25 cellular contexts compared by ENCODE assay signal in the genomic region with DNA sequence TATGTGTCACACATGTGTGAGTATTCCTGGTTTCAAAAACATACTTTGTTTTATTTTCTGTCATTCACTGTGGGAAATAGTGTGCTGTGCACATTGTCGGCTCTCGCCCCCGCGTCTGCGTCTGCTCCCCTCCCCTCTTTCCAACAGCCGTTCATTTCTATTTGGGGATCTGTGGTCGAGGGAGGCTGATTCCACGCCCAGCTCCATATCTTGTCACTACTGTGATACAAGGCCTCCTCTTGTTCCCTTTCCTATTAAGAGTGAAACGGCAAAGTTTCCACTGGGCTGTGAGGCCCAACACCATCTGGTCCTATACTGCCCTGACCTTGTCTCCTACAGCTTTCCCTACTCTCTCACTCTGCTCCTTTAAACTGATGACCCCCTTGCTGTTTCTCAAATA.
"Had no signal": no experiment of that assay in that cellular context is flagged by ENCODE, and none has a peak within 500 bp of the region (broad histone marks: within the 10 kb centered on the region; RNA-seq: fewer than 3 reads in every experiment).

No MANE protein-coding gene starts in this region.

- H3K27ac Mint-ChIP-seq: activated CD4-positive, alpha-beta memory T cell treated with anti-CD3 and anti-CD28 coated beads for 36 hours; activated naive CD4-positive, alpha-beta T cell treated with anti-CD3 and anti-CD28 coated beads, Interleukin-2, amount 10 ng/mL, durations not matched to agents 7 days and 5 days; neural progenitor cell; stimulated activated effector memory CD8-positive, alpha-beta T cell treated with anti-CD3 and anti-CD28 coated beads, Interleukin-12 subunit alpha, Interleukin-12 subunit beta, amount 100 ng/mL, for 72 hours; stimulated activated naive CD8-positive, alpha-beta T cell treated with anti-CD3 and anti-CD28 coated beads, Interleukin-15, amount 100 ng/mL, for 72 hours had no signal

- H2AFZ ChIP-seq: neural progenitor cell had no signal

- H3K9me3 ChIP-seq: body of pancreas, ovary, psoas muscle, suprapubic skin had no signal

- H3K36me3 Mint-ChIP-seq: activated CD4-positive, alpha-beta memory T cell treated with anti-CD3 and anti-CD28 coated beads for 36 hours; activated naive CD4-positive, alpha-beta T cell treated with anti-CD3 and anti-CD28 coated beads, Interleukin-2, amount 10 ng/mL, durations not matched to agents 7 days and 5 days; neural progenitor cell; stimulated activated effector memory CD8-positive, alpha-beta T cell treated with anti-CD3 and anti-CD28 coated beads, Interleukin-12 subunit alpha, Interleukin-12 subunit beta, amount 100 ng/mL, for 72 hours had no signal

- H3K4me3 ChIP-seq: body of pancreas, left ventricle myocardium inferior, neural progenitor cell, ovary, psoas muscle, right atrium auricular region, skin epidermis, suprapubic skin, tibial nerve had no signal

- H3K27ac ChIP-seq: body of pancreas, left ventricle myocardium inferior, neural progenitor cell, ovary, psoas muscle, right atrium auricular region, skin epidermis, suprapubic skin had no signal

- H3K9me3 Mint-ChIP-seq: activated CD4-positive, alpha-beta memory T cell treated with anti-CD3 and anti-CD28 coated beads for 36 hours; activated naive CD4-positive, alpha-beta T cell treated with anti-CD3 and anti-CD28 coated beads, Interleukin-2, amount 10 ng/mL, durations not matched to agents 7 days and 5 days; stimulated activated effector memory CD8-positive, alpha-beta T cell treated with anti-CD3 and anti-CD28 coated beads, Interleukin-12 subunit alpha, Interleukin-12 subunit beta, amount 100 ng/mL, for 72 hours; stimulated activated naive CD8-positive, alpha-beta T cell treated with anti-CD3 and anti-CD28 coated beads, Interleukin-15, amount 100 ng/mL, for 72 hours had no signal

- ATAC-seq: body of pancreas; stimulated activated effector memory CD8-positive, alpha-beta T cell treated with anti-CD3 and anti-CD28 coated beads, Interleukin-12 subunit alpha, Interleukin-12 subunit beta, amount 100 ng/mL, for 72 hours; stimulated activated naive CD8-positive, alpha-beta T cell treated with anti-CD3 and anti-CD28 coated beads, Interleukin-15, amount 100 ng/mL, for 72 hours had no signal

- H3K27me3 Mint-ChIP-seq: activated CD4-positive, alpha-beta memory T cell treated with anti-CD3 and anti-CD28 coated beads for 36 hours had no signal

- H3K4me3 Mint-ChIP-seq: activated CD4-positive, alpha-beta memory T cell treated with anti-CD3 and anti-CD28 coated beads for 36 hours; activated naive CD4-positive, alpha-beta T cell treated with anti-CD3 and anti-CD28 coated beads, Interleukin-2, amount 10 ng/mL, durations not matched to agents 7 days and 5 days; neural progenitor cell; stimulated activated effector memory CD8-positive, alpha-beta T cell treated with anti-CD3 and anti-CD28 coated beads, Interleukin-12 subunit alpha, Interleukin-12 subunit beta, amount 100 ng/mL, for 72 hours; stimulated activated naive CD8-positive, alpha-beta T cell treated with anti-CD3 and anti-CD28 coated beads, Interleukin-15, amount 100 ng/mL, for 72 hours had no signal

- H3K9ac ChIP-seq: neural progenitor cell had no signal

- H3K36me3 ChIP-seq: left ventricle myocardium inferior, neural progenitor cell, ovary, right atrium auricular region, suprapubic skin, tibial nerve had no signal

- H3K4me1 ChIP-seq: body of pancreas, neural progenitor cell, psoas muscle, right atrium auricular region, suprapubic skin had no signal

- H3K27me3 ChIP-seq: body of pancreas, neural progenitor cell, ovary, right atrium auricular region, suprapubic skin, tibial nerve had no signal

- H3K4me2 ChIP-seq: neural progenitor cell had no signal

- H3K4me1 Mint-ChIP-seq: activated naive CD4-positive, alpha-beta T cell treated with anti-CD3 and anti-CD28 coated beads, Interleukin-2, amount 10 ng/mL, durations not matched to agents 7 days and 5 days; stimulated activated effector memory CD8-positive, alpha-beta T cell treated with anti-CD3 and anti-CD28 coated beads, Interleukin-12 subunit alpha, Interleukin-12 subunit beta, amount 100 ng/mL, for 72 hours; stimulated activated naive CD8-positive, alpha-beta T cell treated with anti-CD3 and anti-CD28 coated beads, Interleukin-15, amount 100 ng/mL, for 72 hours had no signal

- DNase-seq: activated CD4-positive, alpha-beta memory T cell treated with anti-CD3 and anti-CD28 coated beads for 36 hours; activated CD4-positive, alpha-beta T cell treated with anti-CD3 and anti-CD28 coated beads for 48 hours; activated effector memory CD4-positive, alpha-beta T cell treated with anti-CD3 and anti-CD28 coated beads, Interleukin-2, amount 50 U/mL, for 16 hours; activated naive CD4-positive, alpha-beta T cell treated with anti-CD3 and anti-CD28 coated beads, Interleukin-2, amount 10 ng/mL, durations not matched to agents 7 days and 5 days; amygdala; body of pancreas; dermis blood vessel endothelial cell; effector CD8-positive, alpha-beta T cell; glutamatergic neuron; hippocampal formation; kidney glomerular epithelial cell; left ventricle myocardium inferior; mammary epithelial cell; ovary; psoas muscle; stimulated activated CD4-positive, alpha-beta T cell treated with anti-CD3 and anti-CD28 coated beads, Interleukin-2, amount 100 ng/mL, for 24 hours; stimulated activated naive CD8-positive, alpha-beta T cell treated with anti-CD3 and anti-CD28 coated beads, Interleukin-15, amount 100 ng/mL, for 72 hours; T-helper 1 cell; T-helper 9 cell had no signal
